ENCODE assay signal across 8 cellular contexts in the genomic region with DNA sequence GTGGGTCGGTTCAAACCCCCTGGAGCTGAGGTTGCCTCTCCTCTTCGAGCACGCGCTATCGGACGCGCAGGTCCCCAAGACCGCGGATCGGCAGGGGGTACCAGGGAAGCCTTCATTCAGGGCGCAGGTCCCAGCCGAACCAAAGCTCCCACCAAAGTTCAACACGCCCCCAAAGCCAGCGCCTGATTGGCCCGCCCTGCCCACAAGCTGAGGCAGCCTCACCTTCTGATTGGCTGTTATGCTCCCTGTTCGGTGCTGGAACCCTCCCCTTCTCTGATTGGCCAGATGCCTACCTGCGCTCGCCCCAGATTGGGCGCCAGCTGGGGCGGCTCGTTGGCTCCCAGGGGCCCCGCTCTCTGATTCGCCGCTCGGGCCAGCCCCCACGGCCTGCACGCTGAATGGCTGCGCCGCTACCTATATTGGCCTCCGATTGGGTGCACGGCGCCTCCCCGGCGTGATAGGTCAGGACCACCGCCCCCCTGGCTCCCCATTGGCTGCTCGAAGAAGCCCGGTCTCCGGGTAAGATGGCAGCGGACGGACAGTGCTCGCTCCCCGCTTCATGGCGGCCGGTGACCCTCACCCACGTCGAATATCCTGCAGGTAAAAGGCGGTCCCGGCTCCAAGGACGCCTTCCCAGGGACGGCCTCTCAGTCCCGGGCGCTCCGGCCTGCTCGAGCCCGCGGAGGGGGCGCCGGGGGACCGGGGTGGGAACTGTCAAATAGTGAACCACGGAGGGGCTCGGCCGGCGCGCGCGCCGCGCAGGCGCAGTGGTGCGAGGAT. TPM values are rescaled to one million over a fixed set of nuclear protein-coding genes. Genes with fewer than 3 reads are reported as not detected.
DNase-seq lines count a peak whose midpoint lies in the region; ATAC-seq and TF ChIP-seq lines count a peak whose summit lies in the region.

A gene with protein sequence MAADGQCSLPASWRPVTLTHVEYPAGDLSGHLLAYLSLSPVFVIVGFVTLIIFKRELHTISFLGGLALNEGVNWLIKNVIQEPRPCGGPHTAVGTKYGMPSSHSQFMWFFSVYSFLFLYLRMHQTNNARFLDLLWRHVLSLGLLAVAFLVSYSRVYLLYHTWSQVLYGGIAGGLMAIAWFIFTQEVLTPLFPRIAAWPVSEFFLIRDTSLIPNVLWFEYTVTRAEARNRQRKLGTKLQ (plus strand): TSS at position 504 of the 780 bp plus-strand sequence. CDS start 21 bp downstream, at position 525.

- no peaks in the 10 kb centered on the region; the same call in none of the 2 replicates for H3K36me3 ChIP-seq in BJ (ENCODE audit: control insufficient read depth, insufficient read depth, low read length)

- no peaks in the 10 kb centered on the region for H3K9me3 Mint-ChIP-seq in activated CD4-positive, alpha-beta T cell treated with anti-CD3 and anti-CD28 coated beads, Interleukin-2, amount 10 ng/mL, durations not matched to agents 24 days and 14 days

- peaks cover 2% of the 10 kb centered on the region for H3K36me3 Mint-ChIP-seq in activated CD4-positive, alpha-beta T cell treated with anti-CD3 and anti-CD28 coated beads, Interleukin-2, amount 10 ng/mL, durations not matched to agents 24 days and 14 days (ENCODE audit: low read depth)

- DNase-seq in BJ (ENCODE audit: low read depth): peak; percentile 98
- DNase-seq in NCI-H526 treated with DMSO at 0.1 percent for 48 hours (lab: John Stamatoyannopoulos, UW): peak; percentile 93
- peak; percentile 100 for DNase-seq in activated CD4-positive, alpha-beta T cell treated with anti-CD3 and anti-CD28 coated beads, Interleukin-2, amount 10 ng/mL, durations not matched to agents 24 days and 14 days
- DNase-seq in coronary artery (ENCODE audit: low spot score): peak; percentile 99
- peak; percentile 96 for DNase-seq in stimulated activated CD4-positive, alpha-beta T cell treated with anti-CD3 and anti-CD28 coated beads, Interleukin-1b, Interleukin-23, amount 100 ng/mL, for 4 hours (ENCODE audit: low read depth in 2 of 2)

- peaks cover 19% of the 10 kb centered on the region for H3K4me1 Mint-ChIP-seq in activated CD4-positive, alpha-beta T cell treated with anti-CD3 and anti-CD28 coated beads, Interleukin-2, amount 10 ng/mL, durations not matched to agents 24 days and 14 days

- H3K4me3 ChIP-seq in BJ (ENCODE audit: low read depth, low read length) (peak within 1 kb of the TSS; percentile 84), coronary artery (peak within 1 kb of the TSS; percentile 81)

- H3K27me3 ChIP-seq in BJ (ENCODE audit: control insufficient read depth, insufficient read depth, low read length) (no peaks in the 10 kb centered on the region), layer of hippocampus (ENCODE audit: control insufficient read depth, insufficient read depth, low read length) (no peaks in the 10 kb centered on the region)

- CTCF ChIA-PET in BJ (lab: Yijun Ruan, JAX): interaction anchor here (1.3 to 1.5 kb wide), 2 partner anchors 21 to 22 kb away, joined by 3 to 5 read pairs; no protein-coding TSS in a partner anchor

- peak; percentile 95 for ATAC-seq in GM19324 (IDR thresholded peaks at IDR 0.05; ENCODE audit: low FRiP score, unreplicated experiment)
- ATAC-seq in HG03469 (IDR thresholded peaks at IDR 0.05; ENCODE audit: unreplicated experiment): peak; percentile 83

- peak within 1 kb of the TSS; percentile 95 for H3K4me3 Mint-ChIP-seq in activated CD4-positive, alpha-beta T cell treated with anti-CD3 and anti-CD28 coated beads, Interleukin-2, amount 10 ng/mL, durations not matched to agents 24 days and 14 days

- no peaks in the 10 kb centered on the region for H3K27me3 Mint-ChIP-seq in activated CD4-positive, alpha-beta T cell treated with anti-CD3 and anti-CD28 coated beads, Interleukin-2, amount 10 ng/mL, durations not matched to agents 24 days and 14 days

- POLR2A ChIA-PET in BJ (lab: Charles Lee): interaction anchor here (0.5 to 0.6 kb wide), 2 partner anchors 239 to 316 kb away, joined by 4 to 5 read pairs; no protein-coding TSS in a partner anchor

- peak within 1 kb of the TSS; percentile 84 for H3K27ac Mint-ChIP-seq in activated CD4-positive, alpha-beta T cell treated with anti-CD3 and anti-CD28 coated beads, Interleukin-2, amount 10 ng/mL, durations not matched to agents 24 days and 14 days

- TF ChIP-seq CTCF in BJ (IDR thresholded peaks at IDR 0.05; ENCODE audit: insufficient read depth, low read depth, low read length): no peak
- TF ChIP-seq CTCF in coronary artery (IDR thresholded peaks at IDR 0.05): no peak

- intact Hi-C loops in activated CD4-positive, alpha-beta T cell treated with anti-CD3 and anti-CD28 coated beads, Interleukin-2, amount 10 ng/mL, durations not matched to agents 24 days and 14 days (cut with micrococcal nuclease): loop anchor here (1.0 to 5.0 kb wide), 4 partner anchors 31 to 198 kb away; a partner anchor contains a TSS

- H3K27ac ChIP-seq in coronary artery (peak within 1 kb of the TSS; percentile 60 to 79), layer of hippocampus (ENCODE audit: low read depth, low read length) (peak within 1 kb of the TSS; percentile 80)

RNA-seq across cellular contexts. Expression of the gene that starts here (rescaled TPM):
- polyA plus RNA-seq in BJ (2011; rRNA removed): 13.7 and 17.6 TPM in 2 replicates
- 7.0 and 12.2 TPM in 2 replicates for polyA minus RNA-seq in BJ (2011; rRNA and poly(A)+ RNA removed)
- 24.7 and 24.8 TPM in 2 replicates for total RNA-seq in activated CD4-positive, alpha-beta T cell treated with anti-CD3 and anti-CD28 coated beads, Interleukin-2, amount 10 ng/mL, durations not matched to agents 24 days and 14 days

Comparison
In these comparisons a context has a peak if more than half of its experiments do, and no peak if none do; other contexts are left out.
1. Peak in every context shown above with its lines: DNase-seq, ATAC-seq, H3K4me3 ChIP-seq and H3K27ac ChIP-seq.